1 cellular context compared by ENCODE assay signal in the genomic region with DNA sequence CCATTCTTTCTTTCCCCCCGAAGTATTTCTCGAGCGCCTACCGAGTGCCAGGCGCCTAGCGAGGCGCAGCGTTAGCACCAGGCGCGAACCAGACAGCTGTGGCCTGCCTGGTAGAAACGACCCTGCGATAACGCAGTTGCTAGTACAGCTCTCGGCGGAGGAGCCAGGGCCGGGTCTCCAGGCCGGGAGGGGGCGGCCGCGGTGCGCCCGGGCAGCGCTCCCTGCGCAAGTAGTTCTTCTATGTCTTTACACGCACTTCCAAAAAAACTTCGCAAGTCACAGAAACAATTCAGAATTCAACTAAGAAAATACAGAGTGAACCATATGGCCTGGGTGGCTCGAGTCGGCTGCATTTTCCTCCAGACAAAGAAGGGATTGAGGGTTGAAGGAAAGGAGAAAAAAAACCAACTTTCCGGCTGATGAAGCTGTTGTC.
TF ChIP-seq lines count a peak whose summit lies in the region.

No MANE protein-coding gene starts in this region.

TF ChIP-seq in WTC11, 78 proteins besides CTCF, POLR2A, EP300 and RAD21 (continued from another document):
- TF ChIP-seq ATF2 (CRISPR knock-in tag; IDR thresholded peaks at IDR 0.05; ENCODE audit: borderline replicate concordance, low read depth) (no peak), E2F5 (CRISPR knock-in tag; IDR thresholded peaks at IDR 0.05) (no peak), SOX15 (CRISPR knock-in tag; IDR thresholded peaks at IDR 0.05) (no peak)
TF ChIP-seq in WTC11: peak in this region for 3.
